In the genomic region with DNA sequence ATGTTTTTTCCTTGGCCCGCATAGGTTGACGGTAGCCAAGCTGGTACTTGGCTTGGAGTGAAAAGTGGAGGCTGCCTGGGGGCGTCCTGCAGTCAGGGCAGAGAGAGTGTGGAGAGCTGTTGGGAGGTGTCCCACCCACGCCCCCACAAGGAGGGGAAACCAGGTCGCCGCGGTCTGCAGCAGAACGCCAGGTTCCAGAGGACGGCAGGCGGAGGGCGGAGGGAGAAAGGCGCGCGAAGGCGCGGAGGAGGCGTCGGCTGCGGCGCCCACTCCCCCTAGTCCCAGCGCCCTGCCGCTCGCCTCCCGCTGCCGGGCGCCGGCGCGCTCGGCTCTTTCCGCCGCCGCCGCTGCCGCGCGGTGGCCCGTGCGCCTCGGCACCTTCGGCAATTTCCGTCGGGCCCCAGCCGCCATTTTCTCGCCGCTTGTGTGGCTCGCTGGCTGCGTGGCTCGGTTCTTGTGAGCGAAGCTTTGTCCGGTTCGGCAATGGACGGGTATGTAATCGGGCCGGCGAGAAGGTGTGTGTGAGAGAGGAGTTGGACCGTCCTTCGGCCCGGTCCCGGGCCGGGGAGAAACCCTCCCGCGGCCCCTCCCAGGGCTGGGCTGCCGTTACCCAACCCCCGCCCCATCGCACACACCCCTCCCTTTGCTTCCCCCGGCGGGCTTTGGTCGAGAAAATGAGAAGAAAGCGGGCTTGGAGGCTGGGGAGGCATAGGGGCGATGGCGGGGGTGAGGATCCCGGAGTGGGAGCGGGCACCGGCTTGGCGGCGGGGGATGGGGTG, we compare ENCODE assay signal across 8 cellular contexts. TPM values are rescaled to one million over a fixed set of nuclear protein-coding genes. Genes with fewer than 3 reads are reported as not detected.
A peak's percentile ranks its signal among the peaks of the same experiment; 100 is the strongest.
DNase-seq lines count a peak whose midpoint lies in the region; ATAC-seq and TF ChIP-seq lines count a peak whose summit lies in the region.

A gene with protein sequence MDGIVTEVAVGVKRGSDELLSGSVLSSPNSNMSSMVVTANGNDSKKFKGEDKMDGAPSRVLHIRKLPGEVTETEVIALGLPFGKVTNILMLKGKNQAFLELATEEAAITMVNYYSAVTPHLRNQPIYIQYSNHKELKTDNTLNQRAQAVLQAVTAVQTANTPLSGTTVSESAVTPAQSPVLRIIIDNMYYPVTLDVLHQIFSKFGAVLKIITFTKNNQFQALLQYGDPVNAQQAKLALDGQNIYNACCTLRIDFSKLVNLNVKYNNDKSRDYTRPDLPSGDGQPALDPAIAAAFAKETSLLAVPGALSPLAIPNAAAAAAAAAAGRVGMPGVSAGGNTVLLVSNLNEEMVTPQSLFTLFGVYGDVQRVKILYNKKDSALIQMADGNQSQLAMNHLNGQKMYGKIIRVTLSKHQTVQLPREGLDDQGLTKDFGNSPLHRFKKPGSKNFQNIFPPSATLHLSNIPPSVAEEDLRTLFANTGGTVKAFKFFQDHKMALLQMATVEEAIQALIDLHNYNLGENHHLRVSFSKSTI (plus strand): TSS at position 403 of the 779 bp plus-strand sequence. CDS start 81 bp downstream, at position 484.

- H3K27ac ChIP-seq in left ventricle myocardium inferior (replicated peaks) (peak within 1 kb of the TSS; percentile 96), prostate gland (peak within 1 kb of the TSS; percentile 93)

- WGBS in prostate gland, result under 1% methylated on average over 77 of the region's 77 CpGs

- intact Hi-C loops in left ventricle myocardium inferior (cut with micrococcal nuclease), result no loop called here
- intact Hi-C loops in prostate gland (cut with DNase I), result loop anchor here (10.0 kb wide), 1 partner anchor 187 kb away; no protein-coding TSS in a partner anchor

- peaks cover 22% of the 10 kb centered on the region for H3K4me1 Mint-ChIP-seq in T-helper 1 cell treated with Interleukin-12 subunit alpha and Interleukin-12 subunit beta and Interleukin-4 antibody, amounts not matched to agents 30 μg/mL and 1 μg/mL, for 36 hours (ENCODE audit: low read depth)

- peak within 1 kb of the TSS; percentile 96 for H3K4me3 Mint-ChIP-seq in T-helper 1 cell treated with Interleukin-12 subunit alpha and Interleukin-12 subunit beta and Interleukin-4 antibody, amounts not matched to agents 30 μg/mL and 1 μg/mL, for 36 hours

- no peaks in the 10 kb centered on the region for H3K9me3 Mint-ChIP-seq in T-helper 1 cell treated with Interleukin-12 subunit alpha and Interleukin-12 subunit beta and Interleukin-4 antibody, amounts not matched to agents 30 μg/mL and 1 μg/mL, for 36 hours

- TF ChIP-seq CTCF in GM13977 (IDR thresholded peaks at IDR 0.05; ENCODE audit: extremely low read depth, insufficient read depth, missing control alignments) (no peak), left ventricle myocardium inferior (IDR thresholded peaks at IDR 0.05; ENCODE audit: borderline replicate concordance) (no peak), prostate gland (IDR thresholded peaks at IDR 0.05) (no peak)

- peak; percentile 92 for DNase-seq in GM13977 (ENCODE audit: low spot score)
- peak; percentile 90 for DNase-seq in NCI-H1105 treated with DMSO at 0.1 percent for 48 hours (lab: John Stamatoyannopoulos, UW)
- peak; percentile 64 for DNase-seq in amniotic epithelial cell (ENCODE audit: low read depth)
- DNase-seq in left ventricle myocardium inferior, result peak; percentile 83
- peak; percentile 68 for DNase-seq in prostate gland (ENCODE audit: low spot score)
- DNase-seq in ureter (ENCODE audit: low spot score), result peak; percentile 83

- peaks cover 7% of the 10 kb centered on the region for H3K36me3 Mint-ChIP-seq in T-helper 1 cell treated with Interleukin-12 subunit alpha and Interleukin-12 subunit beta and Interleukin-4 antibody, amounts not matched to agents 30 μg/mL and 1 μg/mL, for 36 hours (ENCODE audit: low read depth)

- no peak for TF ChIP-seq POLR2A in prostate gland (IDR thresholded peaks at IDR 0.05)

- H3K4me3 ChIP-seq in left ventricle myocardium inferior (peak within 1 kb of the TSS; percentile 99), prostate gland (peak within 1 kb of the TSS; percentile 68 to 90)

- H3K27me3 ChIP-seq in left ventricle myocardium inferior (ENCODE audit: low read depth), result no peaks in the 10 kb centered on the region
- no peaks in the 10 kb centered on the region for H3K27me3 ChIP-seq in prostate gland (replicated peaks; ENCODE audit: insufficient read depth)

- in situ Hi-C loops in GM13977 (cut with MboI; ENCODE audit: low pct_unique_long_range_greater_than_20kb, low sequenced_read_pairs, unreplicated experiment), result no loop called here

- H3K9me3 ChIP-seq in left ventricle myocardium inferior (replicated peaks) (no peaks in the 10 kb centered on the region), prostate gland (no peaks in the 10 kb centered on the region)

- peaks cover 19% of the 10 kb centered on the region for H3K27me3 Mint-ChIP-seq in T-helper 1 cell treated with Interleukin-12 subunit alpha and Interleukin-12 subunit beta and Interleukin-4 antibody, amounts not matched to agents 30 μg/mL and 1 μg/mL, for 36 hours (ENCODE audit: low read depth)

- H3K36me3 ChIP-seq in left ventricle myocardium inferior (peaks cover 13% of the 10 kb centered on the region), prostate gland (no peaks in the 10 kb centered on the region)

- peak within 1 kb of the TSS; percentile 93 for H3K27ac Mint-ChIP-seq in T-helper 1 cell treated with Interleukin-12 subunit alpha and Interleukin-12 subunit beta and Interleukin-4 antibody, amounts not matched to agents 30 μg/mL and 1 μg/mL, for 36 hours

- H3K4me1 ChIP-seq in left ventricle myocardium inferior (peaks cover 39% of the 10 kb centered on the region), prostate gland (replicated peaks) (no peaks in the 10 kb centered on the region)

- ATAC-seq in HG02759 (IDR thresholded peaks at IDR 0.05; ENCODE audit: unreplicated experiment), result peak; percentile 94

RNA-seq across cellular contexts. Expression of the gene that starts here (rescaled TPM):
- total RNA-seq in left ventricle myocardium inferior (10.3 TPM), prostate gland (10 to 100 TPM; 22.0 to 78.8 TPM), ureter (50.0 TPM)

Comparison
In these comparisons a context has a peak if more than half of its experiments do, and no peak if none do; other contexts are left out.
1. Peak in every context shown above with its lines: DNase-seq, ATAC-seq, H3K4me3 ChIP-seq and H3K27ac ChIP-seq.